In genomic region chr5:80246995-80247729, GRCh38 we compare ENCODE assay signal across 8 cellular contexts. TPM values are rescaled to one million over a fixed set of nuclear protein-coding genes. Genes with fewer than 3 reads are reported as not detected.
DNase-seq lines count a peak whose midpoint lies in the region; ATAC-seq and TF ChIP-seq lines count a peak whose summit lies in the region.

No MANE protein-coding gene starts in this region.

- no peaks in the 10 kb centered on the region; the same call in 1 of the 2 replicates for H4K20me1 ChIP-seq in PC-9 (ENCODE audit: insufficient read depth)

- H3K4me1 ChIP-seq in PC-9 (replicated peaks; ENCODE audit: insufficient read depth) (peaks cover 58% of the 10 kb centered on the region), heart right ventricle (peaks cover 9 to 58% (median 35%) of the 10 kb centered on the region in 9 donors)

- H3K4me3 ChIP-seq in AG04449 (ENCODE audit: low read depth, low read length): peak overlapping the region; percentile 26
- H3K4me3 ChIP-seq in PC-9: peak overlapping the region; percentile 40; the same call in 1 of the 2 replicates
- H3K4me3 ChIP-seq in heart right ventricle: peak overlapping the region in 2 of 10 donors; percentile 8 to 11
- peak overlapping the region; percentile 3 for H3K4me3 ChIP-seq in skeletal muscle cell (ENCODE audit: low read depth, low read length)

- H3K9me3 ChIP-seq in PC-9 (ENCODE audit: insufficient read depth, low read depth): peaks cover under 1% of the 10 kb centered on the region; the same call in 1 of the 2 replicates
- peaks cover 0 to 14% (median 0%) of the 10 kb centered on the region in 11 donors for H3K9me3 ChIP-seq in heart right ventricle

- POLR2A ChIA-PET in AG04449 (lab: Yijun Ruan, JAX) (interaction anchor here (0.6 to 2.2 kb wide), 5 partner anchors 8 to 44 kb away, joined by 3 to 15 read pairs (median 4); partner anchors contain the start of gene SERINC5), PC-9 (lab: Charles Lee; ENCODE audit: unreplicated experiment) (interaction anchor here (0.5 to 1.9 kb wide), 4 partner anchors 9 to 1063 kb away, joined by 3 to 21 read pairs (median 11); partner anchors contain the start of gene SERINC5)

- CTCF ChIA-PET in AG04449 (lab: Yijun Ruan, JAX) (interaction anchor here (0.5 to 2.3 kb wide), 5 partner anchors 8 to 155 kb away, joined by 3 to 9 read pairs (median 3); no protein-coding TSS in a partner anchor), PC-9 (lab: Charles Lee) (interaction anchor here (0.5 to 0.6 kb wide), 2 partner anchors 10 to 61 kb away, joined by 3 read pairs; no protein-coding TSS in a partner anchor)

- intact Hi-C loops in PC-9 (cut with micrococcal nuclease; ENCODE audit: unreplicated experiment): loop anchor here (1.0 to 5.0 kb wide), 5 partner anchors 8 to 1550 kb away; no protein-coding TSS in a partner anchor
- intact Hi-C loops in heart right ventricle (cut with DNase I): no loop called here

- H3K9me3 Mint-ChIP-seq in activated naive CD8-positive, alpha-beta T cell (ENCODE audit: low read depth): peaks cover 5% of the 10 kb centered on the region

- no peak overlapping the region for H2AFZ ChIP-seq in PC-9

- DNase-seq in AG04449 (ENCODE audit: low read depth, low spot score): peak; percentile 82
- DNase-seq in PC-9: peak; percentile 85 to 99
- peak in 1 of 2 donors; percentile 52 for DNase-seq in heart right ventricle
- peak; percentile 83 for DNase-seq in skeletal muscle cell (ENCODE audit: low read depth)
- no peak for DNase-seq in NCI-H1694 (lab: John Stamatoyannopoulos, UW)

- H3K36me3 ChIP-seq in PC-9 (ENCODE audit: low read depth) (peaks cover 17% of the 10 kb centered on the region), heart right ventricle (peaks cover 0 to 7% (median 0%) of the 10 kb centered on the region in 9 donors)

- no peaks in the 10 kb centered on the region for H3K27me3 Mint-ChIP-seq in activated naive CD8-positive, alpha-beta T cell

- ATAC-seq in GM19025 (IDR thresholded peaks at IDR 0.05; ENCODE audit: low read depth, unreplicated experiment) (peak; percentile 74), HG03280 (IDR thresholded peaks at IDR 0.05; ENCODE audit: unreplicated experiment) (peak; percentile 72), heart right ventricle (peak; percentile 62 to 96 (median 90))

- H3K27ac ChIP-seq in PC-9 (peak overlapping the region; percentile 98), heart right ventricle (peak overlapping the region in 9 of 10 donors; percentile 2 to 84 (median 66))

- H3K27me3 ChIP-seq in PC-9 (ENCODE audit: insufficient read depth, low read depth) (no peaks in the 10 kb centered on the region), heart right ventricle (no peaks in the 10 kb centered on the region)

- H3K4me1 Mint-ChIP-seq in activated naive CD8-positive, alpha-beta T cell (ENCODE audit: low read depth): peaks cover 75% of the 10 kb centered on the region

- 24 to 28% methylated on average over 6 of the region's 6 CpGs for WGBS in heart right ventricle, 2 donors

- peaks cover 94% of the 10 kb centered on the region for H3K79me2 ChIP-seq in PC-9 (ENCODE audit: low read depth)

- H3K4me3 Mint-ChIP-seq in activated naive CD8-positive, alpha-beta T cell: peak overlapping the region; percentile 75

- H3K4me2 ChIP-seq in PC-9: peak overlapping the region; percentile 72

- peaks cover 40% of the 10 kb centered on the region for H3F3A ChIP-seq in PC-9 (ENCODE audit: insufficient read depth, low read depth)

- TF ChIP-seq CTCF in AG04449 (IDR thresholded peaks at IDR 0.05; ENCODE audit: insufficient read depth, low read length, missing control alignments) (no peak), PC-9 (conservative IDR thresholded peaks at IDR 0.05) (no peak), heart right ventricle (IDR thresholded peaks at IDR 0.05) (no peak)

- H3K9me2 ChIP-seq in PC-9 (ENCODE audit: insufficient read depth): no peaks in the 10 kb centered on the region

- no TSS peak for BruUV-seq in PC-9 (replicated peaks; lab: Mats Ljungman, UMichigan)

- H3K36me3 Mint-ChIP-seq in activated naive CD8-positive, alpha-beta T cell: peaks cover 16% of the 10 kb centered on the region

- peak overlapping the region; percentile 94 for H3K27ac Mint-ChIP-seq in activated naive CD8-positive, alpha-beta T cell

RNA-seq across cellular contexts. Expression of gene SERINC5, which starts 8.7 kb away (rescaled TPM):
- 68.8 and 77.7 TPM in 2 replicates for total RNA-seq in PC-9 (2021)
- total RNA-seq in heart right ventricle: 10 to 100 TPM; 13.2 to 21.9 (median 15.8) TPM
- polyA plus RNA-seq in heart right ventricle: 1 to 10 TPM; 2.3 to 2.7 TPM
